In genomic region chr13:99034333-99035085, GRCh38 we compare ENCODE assay signal across 23 cellular contexts. TPM values are rescaled to one million over a fixed set of nuclear protein-coding genes. Genes with fewer than 3 reads are reported as not detected.
DNase-seq lines count a peak whose midpoint lies in the region; ATAC-seq and TF ChIP-seq lines count a peak whose summit lies in the region.
"Had no signal": no experiment of that assay in that cellular context is flagged by ENCODE, and none has a peak within 500 bp of the region (broad histone marks: within the 10 kb centered on the region; RNA-seq: fewer than 3 reads in every experiment).

No MANE protein-coding gene starts in this region.

- peaks cover 71% of the 10 kb centered on the region for H3K4me1 Mint-ChIP-seq in activated naive CD4-positive, alpha-beta T cell treated with anti-CD3 and anti-CD28 coated beads, Interleukin-2, amount 50 U/mL, for 24 hours
- peaks cover 17 to 44% (median 37%) of the 10 kb centered on the region in 4 donors for H3K4me1 Mint-ChIP-seq in naive thymus-derived CD8-positive, alpha-beta T cell
- H3K4me1 Mint-ChIP-seq in T-helper 2 cell treated with Interferon-gamma antibody and Interleukin-4, amounts not matched to agents 5 μg/mL and 100 μg/mL, for 36 hours (ENCODE audit: low read depth): peaks cover 34% of the 10 kb centered on the region
- H3K4me1 Mint-ChIP-seq: CD14-positive monocyte had no signal

- H3K27ac Mint-ChIP-seq in activated naive CD4-positive, alpha-beta T cell treated with anti-CD3 and anti-CD28 coated beads, Interleukin-2, amount 50 U/mL, for 24 hours: peak overlapping the region; percentile 57
- peak overlapping the region in 7 of 10 donors; percentile 7 to 83 (median 46) for H3K27ac Mint-ChIP-seq in naive thymus-derived CD8-positive, alpha-beta T cell
- H3K27ac Mint-ChIP-seq in T-helper 2 cell treated with Interferon-gamma antibody and Interleukin-4, amounts not matched to agents 5 μg/mL and 100 μg/mL, for 36 hours: no peak overlapping the region
- H3K27ac Mint-ChIP-seq: activated CD8-positive, alpha-beta memory T cell treated with anti-CD3 and anti-CD28 coated beads, Interleukin-2, amount 10 ng/mL, durations not matched to agents 7 days and 5 days; CD14-positive monocyte; H9; stimulated activated naive CD8-positive, alpha-beta T cell treated with anti-CD3 and anti-CD28 coated beads, Interleukin-15, amount 100 ng/mL, for 72 hours had no signal

- no peak for TF ChIP-seq POLR2A in erythroblast (IDR thresholded peaks at IDR 0.05; ENCODE audit: low read length)

- no peaks in the 10 kb centered on the region for H3K27me3 Mint-ChIP-seq in activated naive CD4-positive, alpha-beta T cell treated with anti-CD3 and anti-CD28 coated beads, Interleukin-2, amount 50 U/mL, for 24 hours
- peaks cover 0 to 12% (median 0%) of the 10 kb centered on the region in 5 donors for H3K27me3 Mint-ChIP-seq in naive thymus-derived CD8-positive, alpha-beta T cell
- H3K27me3 Mint-ChIP-seq in T-helper 2 cell treated with Interferon-gamma antibody and Interleukin-4, amounts not matched to agents 5 μg/mL and 100 μg/mL, for 36 hours (ENCODE audit: low read depth): no peaks in the 10 kb centered on the region
- H3K27me3 Mint-ChIP-seq: activated CD8-positive, alpha-beta memory T cell treated with anti-CD3 and anti-CD28 coated beads, Interleukin-2, amount 10 ng/mL, durations not matched to agents 7 days and 5 days; stimulated activated naive CD8-positive, alpha-beta T cell treated with anti-CD3 and anti-CD28 coated beads, Interleukin-15, amount 100 ng/mL, for 72 hours had no signal

- no peak for DNase-seq in activated naive CD4-positive, alpha-beta T cell treated with anti-CD3 and anti-CD28 coated beads, Interleukin-2, amount 50 U/mL, for 16 hours
- peak; percentile 40 for DNase-seq in NCI-H69 (lab: John Stamatoyannopoulos, UW)
- DNase-seq in cerebellum (ENCODE audit: low spot score): peak; percentile 73
- DNase-seq in naive thymus-derived CD8-positive, alpha-beta T cell: no peak
- DNase-seq in erythroblast (lab: John Stamatoyannopoulos, UW): no peak
- DNase-seq in NCI-H187 treated with DMSO at 0.1 percent for 48 hours (lab: John Stamatoyannopoulos, UW): no peak
- DNase-seq in T-helper 2 cell treated with Interferon-gamma antibody and Interleukin-4, amounts not matched to agents 5 μg/mL and 100 μg/mL, for 36 hours (ENCODE audit: low spot score): no peak
- DNase-seq: 8988T; activated CD4-positive, alpha-beta T cell treated with anti-CD3 and anti-CD28 coated beads, Interleukin-2, amount 50 U/mL, for 1 hour; activated CD4-positive, CD25-positive, alpha-beta regulatory T cell; activated CD8-positive, alpha-beta memory T cell treated with anti-CD3 and anti-CD28 coated beads, Interleukin-2, amount 10 ng/mL, durations not matched to agents 7 days and 5 days; activated gamma-delta T cell treated with Interleukin-2 at 50 U/mL for 16 hours; activated T-cell treated with anti-CD3 and anti-CD28 coated beads, Interleukin-2, amount 50 U/mL, for 4 hours; adrenal gland; gastrocnemius medialis; H9; RPMI8226; stimulated activated CD4-positive, alpha-beta T cell treated with anti-CD3 and anti-CD28 coated beads, Interleukin-2, amount 100 ng/mL, for 24 hours; stimulated activated naive CD8-positive, alpha-beta T cell treated with anti-CD3 and anti-CD28 coated beads, Interleukin-15, amount 100 ng/mL, for 72 hours; T-helper 1 cell; uterus had no signal

- POLR2A ChIA-PET in naive thymus-derived CD8-positive, alpha-beta T cell (lab: Charles Lee): interaction anchor here (1.3 kb wide), 1 partner anchor 52 kb away, joined by 10 read pairs; no protein-coding TSS in a partner anchor

- peaks cover 12% of the 10 kb centered on the region for H3K36me3 Mint-ChIP-seq in activated naive CD4-positive, alpha-beta T cell treated with anti-CD3 and anti-CD28 coated beads, Interleukin-2, amount 50 U/mL, for 24 hours
- H3K36me3 Mint-ChIP-seq in naive thymus-derived CD8-positive, alpha-beta T cell: peaks cover 4 to 20% (median 14%) of the 10 kb centered on the region in 3 donors
- H3K36me3 Mint-ChIP-seq in T-helper 2 cell treated with Interferon-gamma antibody and Interleukin-4, amounts not matched to agents 5 μg/mL and 100 μg/mL, for 36 hours (ENCODE audit: low read depth): peaks cover 25% of the 10 kb centered on the region

- H3K4me3 Mint-ChIP-seq in activated naive CD4-positive, alpha-beta T cell treated with anti-CD3 and anti-CD28 coated beads, Interleukin-2, amount 50 U/mL, for 24 hours: no peak overlapping the region
- H3K4me3 Mint-ChIP-seq in naive thymus-derived CD8-positive, alpha-beta T cell: no peak overlapping the region
- H3K4me3 Mint-ChIP-seq in T-helper 2 cell treated with Interferon-gamma antibody and Interleukin-4, amounts not matched to agents 5 μg/mL and 100 μg/mL, for 36 hours: no peak overlapping the region
- H3K4me3 Mint-ChIP-seq: activated CD8-positive, alpha-beta memory T cell treated with anti-CD3 and anti-CD28 coated beads, Interleukin-2, amount 10 ng/mL, durations not matched to agents 7 days and 5 days; activated T-cell treated with anti-CD3 and anti-CD28 coated beads, Interleukin-2, amount 50 U/mL, for 4 hours; H9; stimulated activated naive CD8-positive, alpha-beta T cell treated with anti-CD3 and anti-CD28 coated beads, Interleukin-15, amount 100 ng/mL, for 72 hours had no signal

- ATAC-seq in naive thymus-derived CD8-positive, alpha-beta T cell: no peak
- ATAC-seq: activated CD8-positive, alpha-beta memory T cell treated with anti-CD3 and anti-CD28 coated beads, Interleukin-2, amount 10 ng/mL, durations not matched to agents 7 days and 5 days had no signal

- H3K9me3 Mint-ChIP-seq in activated naive CD4-positive, alpha-beta T cell treated with anti-CD3 and anti-CD28 coated beads, Interleukin-2, amount 50 U/mL, for 24 hours: no peaks in the 10 kb centered on the region
- H3K9me3 Mint-ChIP-seq in naive thymus-derived CD8-positive, alpha-beta T cell: peaks cover 0 to 1% (median 0%) of the 10 kb centered on the region in 9 donors
- H3K9me3 Mint-ChIP-seq in T-helper 2 cell treated with Interferon-gamma antibody and Interleukin-4, amounts not matched to agents 5 μg/mL and 100 μg/mL, for 36 hours: peaks cover 13% of the 10 kb centered on the region
- H3K9me3 Mint-ChIP-seq: activated T-cell treated with anti-CD3 and anti-CD28 coated beads, Interleukin-2, amount 50 U/mL, for 4 hours had no signal

RNA-seq across cellular contexts. Expression of gene DOCK9, which starts 56.6 kb away (rescaled TPM):
- 65.5 TPM for total RNA-seq in cerebellum
- 100 to 1,000 TPM; 201 to 211 TPM for total RNA-seq in naive thymus-derived CD8-positive, alpha-beta T cell
- 10 to 100 TPM in 2 of 3 donors, 1 to 10 TPM in 1; 6.6 to 36.8 (median 21.0) TPM for polyA plus RNA-seq in naive thymus-derived CD8-positive, alpha-beta T cell
- polyA plus RNA-seq: CD14-positive monocyte had no signal

Comparison
In these comparisons a context has a peak if more than half of its experiments do, and no peak if none do; other contexts are left out.
1. DNase-seq: peak in NCI-H69 (single experiment) and cerebellum (single experiment); none in activated naive CD4-positive, alpha-beta T cell treated with anti-CD3 and anti-CD28 coated beads, Interleukin-2, amount 50 U/mL, for 16 hours (single experiment), naive thymus-derived CD8-positive, alpha-beta T cell (0 of 10), erythroblast (0 of 2), NCI-H187 treated with DMSO at 0.1 percent for 48 hours (single experiment) and T-helper 2 cell treated with Interferon-gamma antibody and Interleukin-4, amounts not matched to agents 5 μg/mL and 100 μg/mL, for 36 hours (single experiment).